ENCODE assay signal across 1 cellular context in the genomic region with DNA sequence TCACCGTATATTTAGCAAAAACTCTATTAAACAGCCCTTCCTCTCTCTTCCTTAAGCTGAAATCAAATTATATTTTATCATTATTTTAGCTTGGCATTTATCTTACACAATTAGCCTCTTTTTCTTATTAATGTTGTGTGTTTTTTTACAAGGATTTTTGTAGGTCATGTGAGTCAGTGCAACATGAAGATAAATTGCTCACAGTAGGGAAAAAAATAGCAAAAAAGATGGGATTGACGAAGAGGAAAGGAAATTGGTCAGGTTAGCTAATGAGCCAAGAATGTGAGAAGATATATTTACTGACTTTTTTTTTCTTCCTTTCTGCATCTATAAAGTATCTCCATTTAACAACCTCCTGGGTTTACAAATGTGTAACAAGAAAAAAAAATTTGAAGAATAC.
TF ChIP-seq lines count a peak whose summit lies in the region.

No MANE protein-coding gene starts in this region.

TF ChIP-seq in SK-N-SH, 30 proteins besides CTCF, POLR2A, EP300 and RAD21 (continued from another document):
- TF ChIP-seq, protein P1, sequence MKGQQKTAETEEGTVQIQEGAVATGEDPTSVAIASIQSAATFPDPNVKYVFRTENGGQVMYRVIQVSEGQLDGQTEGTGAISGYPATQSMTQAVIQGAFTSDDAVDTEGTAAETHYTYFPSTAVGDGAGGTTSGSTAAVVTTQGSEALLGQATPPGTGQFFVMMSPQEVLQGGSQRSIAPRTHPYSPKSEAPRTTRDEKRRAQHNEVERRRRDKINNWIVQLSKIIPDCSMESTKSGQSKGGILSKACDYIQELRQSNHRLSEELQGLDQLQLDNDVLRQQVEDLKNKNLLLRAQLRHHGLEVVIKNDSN (IDR thresholded peaks at IDR 0.05; ENCODE audit: borderline replicate concordance, low read depth): no peak
- TF ChIP-seq RCOR1 (IDR thresholded peaks at IDR 0.05; ENCODE audit: low read length) (no peak), MEF2A (IDR thresholded peaks at IDR 0.05; ENCODE audit: borderline replicate concordance, low read depth) (0 out of 2 replicates have a peak, but pooled peaks have one; percentile 16), TAF1 (IDR thresholded peaks at IDR 0.05; ENCODE audit: borderline replicate concordance, low read depth, low read length) (no peak), GATA2 (CRISPR knock-in tag; IDR thresholded peaks at IDR 0.05) (no peak), FOXM1 (IDR thresholded peaks at IDR 0.05; ENCODE audit: low read depth) (no peak), POLR2AphosphoS5 (IDR thresholded peaks at IDR 0.05; ENCODE audit: low read depth, low read length) (no peak), FOXJ3 (CRISPR knock-in tag; IDR thresholded peaks at IDR 0.05) (no peak), USF2 (IDR thresholded peaks at IDR 0.05; ENCODE audit: borderline replicate concordance, low read depth, low read length) (no peak), NFIC (IDR thresholded peaks at IDR 0.05; ENCODE audit: borderline replicate concordance) (no peak), JUND (IDR thresholded peaks at IDR 0.05) (peak; percentile 33), GABPA (IDR thresholded peaks at IDR 0.05; ENCODE audit: low read depth) (no peak), TCF12 (IDR thresholded peaks at IDR 0.05) (no peak)
- TF ChIP-seq, protein P2, sequence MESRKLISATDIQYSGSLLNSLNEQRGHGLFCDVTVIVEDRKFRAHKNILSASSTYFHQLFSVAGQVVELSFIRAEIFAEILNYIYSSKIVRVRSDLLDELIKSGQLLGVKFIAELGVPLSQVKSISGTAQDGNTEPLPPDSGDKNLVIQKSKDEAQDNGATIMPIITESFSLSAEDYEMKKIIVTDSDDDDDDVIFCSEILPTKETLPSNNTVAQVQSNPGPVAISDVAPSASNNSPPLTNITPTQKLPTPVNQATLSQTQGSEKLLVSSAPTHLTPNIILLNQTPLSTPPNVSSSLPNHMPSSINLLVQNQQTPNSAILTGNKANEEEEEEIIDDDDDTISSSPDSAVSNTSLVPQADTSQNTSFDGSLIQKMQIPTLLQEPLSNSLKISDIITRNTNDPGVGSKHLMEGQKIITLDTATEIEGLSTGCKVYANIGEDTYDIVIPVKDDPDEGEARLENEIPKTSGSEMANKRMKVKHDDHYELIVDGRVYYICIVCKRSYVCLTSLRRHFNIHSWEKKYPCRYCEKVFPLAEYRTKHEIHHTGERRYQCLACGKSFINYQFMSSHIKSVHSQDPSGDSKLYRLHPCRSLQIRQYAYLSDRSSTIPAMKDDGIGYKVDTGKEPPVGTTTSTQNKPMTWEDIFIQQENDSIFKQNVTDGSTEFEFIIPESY (IDR thresholded peaks at IDR 0.05; ENCODE audit: borderline replicate concordance, low read depth): no peak
